In genomic region chr19:46299004-46299509, GRCh38 we compare ENCODE assay signal across 8 cellular contexts. TPM values are rescaled to one million over a fixed set of nuclear protein-coding genes. Genes with fewer than 3 reads are reported as not detected.
DNase-seq lines count a peak whose midpoint lies in the region; ATAC-seq and TF ChIP-seq lines count a peak whose summit lies in the region.

No MANE protein-coding gene starts in this region.

- intact Hi-C loops in sigmoid colon (cut with DNase I), result loop anchor here (2.0 to 5.0 kb wide), 2 partner anchors 48 to 1552 kb away; partner anchors contain the start of genes BCL3 and PPP5C
- intact Hi-C loops in activated CD4-positive, alpha-beta memory T cell treated with anti-CD3 and anti-CD28 coated beads for 36 hours (cut with micrococcal nuclease), result no loop called here

- H3K4me3 ChIP-seq in right atrium auricular region, result peak overlapping the region; percentile 58 to 65
- H3K4me3 ChIP-seq in sigmoid colon, result peak overlapping the region; percentile 58 to 70 (median 65)

- H3K36me3 Mint-ChIP-seq in activated CD4-positive, alpha-beta memory T cell treated with anti-CD3 and anti-CD28 coated beads for 36 hours, result peaks cover 2% of the 10 kb centered on the region

- H3K4me1 ChIP-seq in right atrium auricular region (peaks cover 0 to 75% of the 10 kb centered on the region in 2 donors), sigmoid colon (peaks cover 0 to 69% (median 59%) of the 10 kb centered on the region in 4 donors)

- no peak overlapping the region for H3K4me3 Mint-ChIP-seq in activated CD4-positive, alpha-beta memory T cell treated with anti-CD3 and anti-CD28 coated beads for 36 hours

- H3K27ac ChIP-seq in right atrium auricular region (peak overlapping the region; percentile 96 to 97), sigmoid colon (peak overlapping the region; percentile 87 to 97 (median 91))

- TF ChIP-seq CTCF in right atrium auricular region (IDR thresholded peaks at IDR 0.05), result no peak
- no peak for TF ChIP-seq CTCF in sigmoid colon (IDR thresholded peaks at IDR 0.05)

- H3K27ac Mint-ChIP-seq in activated CD4-positive, alpha-beta memory T cell treated with anti-CD3 and anti-CD28 coated beads for 36 hours, result no peak overlapping the region

- no peaks in the 10 kb centered on the region for H3K27me3 ChIP-seq in right atrium auricular region
- H3K27me3 ChIP-seq in sigmoid colon, result no peaks in the 10 kb centered on the region

- H3K9me3 Mint-ChIP-seq in activated CD4-positive, alpha-beta memory T cell treated with anti-CD3 and anti-CD28 coated beads for 36 hours, result no peaks in the 10 kb centered on the region

- H3K27me3 Mint-ChIP-seq in activated CD4-positive, alpha-beta memory T cell treated with anti-CD3 and anti-CD28 coated beads for 36 hours, result peaks cover 26% of the 10 kb centered on the region

- H3K4me1 Mint-ChIP-seq in activated CD4-positive, alpha-beta memory T cell treated with anti-CD3 and anti-CD28 coated beads for 36 hours (ENCODE audit: low read depth), result peaks cover 3% of the 10 kb centered on the region

- 3 to 18% methylated on average over 11 of the region's 11 CpGs for WGBS in sigmoid colon, 2 donors

- DNase-seq in DMS153 (lab: John Stamatoyannopoulos, UW) (peak; percentile 95), NCI-H2029 (lab: John Stamatoyannopoulos, UW) (peak; percentile 93), anterior cingulate cortex (lab: John Stamatoyannopoulos, UW) (peak; percentile 54 to 99 (median 90)), right atrium auricular region (ENCODE audit: low spot score) (peak; percentile 97), sigmoid colon (peak; percentile 99)
- DNase-seq in activated CD4-positive, alpha-beta memory T cell treated with anti-CD3 and anti-CD28 coated beads for 36 hours, result no peak

- ATAC-seq in HG03025 (IDR thresholded peaks at IDR 0.05; ENCODE audit: low FRiP score, unreplicated experiment) (no peak), GM21619 (IDR thresholded peaks at IDR 0.05; ENCODE audit: unreplicated experiment) (no peak)

- TF ChIP-seq POLR2A in sigmoid colon (IDR thresholded peaks at IDR 0.05), result no peak

- TF ChIP-seq EP300 in sigmoid colon (IDR thresholded peaks at IDR 0.05), result peak in 3 of 4 donors; percentile 71 to 92 (median 87)

- CTCF ChIA-PET in activated CD4-positive, alpha-beta memory T cell treated with anti-CD3 and anti-CD28 coated beads for 36 hours (lab: Charles Lee), result interaction anchor here (2.0 kb wide), 1 partner anchor 19 kb away, joined by 5 read pairs; no protein-coding TSS in a partner anchor

- H3K9me3 ChIP-seq in right atrium auricular region, result no peaks in the 10 kb centered on the region
- H3K9me3 ChIP-seq in sigmoid colon, result no peaks in the 10 kb centered on the region

- H3K36me3 ChIP-seq in right atrium auricular region, result peaks cover 17% of the 10 kb centered on the region
- peaks cover 0 to 10% (median 6%) of the 10 kb centered on the region in 4 donors for H3K36me3 ChIP-seq in sigmoid colon

- POLR2A ChIA-PET in activated CD4-positive, alpha-beta memory T cell treated with anti-CD3 and anti-CD28 coated beads for 36 hours (lab: Charles Lee), result no interaction called here

RNA-seq across cellular contexts. Expression of gene HIF3A, which starts 2.2 kb away (rescaled TPM):
- total RNA-seq in right atrium auricular region, result 100 to 1,000 TPM in 1 of 2 donors, 10 to 100 TPM in 1; 73.1 to 123 TPM
- total RNA-seq in sigmoid colon, result 100 to 1,000 TPM in 2 of 4 donors, 10 to 100 TPM in 2; 63.0 to 310 (median 121) TPM
- 10 to 100 TPM in 1 of 3 donors, 1 to 10 TPM in 2; 1.8 to 26.6 (median 7.2) TPM for polyA plus RNA-seq in sigmoid colon
- not detected for total RNA-seq in activated CD4-positive, alpha-beta memory T cell treated with anti-CD3 and anti-CD28 coated beads for 36 hours

RNA-seq across cellular contexts. Expression of gene PPP5C, which starts 47.8 kb away (rescaled TPM):
- total RNA-seq in right atrium auricular region (10 to 100 TPM; 59.1 to 84.3 TPM), sigmoid colon (10 to 100 TPM; 37.1 to 61.5 (median 46.5) TPM)
- 10 to 100 TPM; 27.6 to 62.3 (median 37.7) TPM for polyA plus RNA-seq in sigmoid colon
- 10 to 100 TPM; 76.9 to 82.5 TPM for total RNA-seq in activated CD4-positive, alpha-beta memory T cell treated with anti-CD3 and anti-CD28 coated beads for 36 hours

Comparison
In these comparisons a context has a peak if more than half of its experiments do, and no peak if none do; other contexts are left out.
1. RNA of gene HIF3A, which starts 2.2 kb away (total RNA-seq): 63.0 to 310 TPM in sigmoid colon and 73.1 to 123 TPM in right atrium auricular region; not detected in activated CD4-positive, alpha-beta memory T cell treated with anti-CD3 and anti-CD28 coated beads for 36 hours; every median in the first group is over 10 times any median in the second.